In the genomic region with DNA sequence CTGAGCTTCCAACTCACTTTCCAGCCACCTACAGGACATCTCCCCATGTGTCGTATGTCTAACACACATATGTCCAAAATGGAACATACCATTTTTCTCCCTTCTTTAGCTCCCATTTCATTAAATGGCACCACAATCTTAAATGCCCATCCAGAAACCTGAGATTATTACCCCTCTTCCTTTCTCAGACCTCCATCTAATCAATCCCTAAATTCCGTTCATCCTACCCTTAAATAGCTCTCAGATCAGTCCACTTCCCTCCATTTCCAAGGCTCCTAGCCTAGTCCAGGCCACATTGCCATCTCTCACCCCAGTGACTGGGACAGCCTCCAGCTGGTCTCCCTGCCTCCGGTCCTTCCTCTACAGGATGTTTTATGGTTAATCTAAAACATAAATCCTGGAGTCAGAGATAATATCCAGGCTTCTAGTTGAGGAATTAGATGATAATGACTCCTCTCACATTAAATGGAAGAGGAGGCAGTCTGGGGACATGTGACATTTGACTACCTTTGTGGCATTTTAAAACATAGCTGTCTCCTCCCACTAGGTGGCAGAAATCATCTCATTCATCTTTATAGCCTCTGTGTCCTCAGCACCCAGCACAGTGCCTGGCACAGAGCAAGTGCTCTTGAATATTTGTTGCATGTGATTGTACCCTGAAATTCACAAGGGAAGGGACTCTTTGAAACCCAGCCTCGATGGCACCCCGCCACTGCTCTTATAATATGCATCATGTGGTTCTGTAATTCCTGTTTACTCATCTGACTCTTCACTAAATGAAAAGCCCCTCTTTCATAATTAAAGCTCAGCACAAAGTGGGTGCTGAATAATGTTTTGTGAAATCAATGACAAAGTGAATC, we compare ENCODE assay signal across 8 cellular contexts.
DNase-seq lines count a peak whose midpoint lies in the region; ATAC-seq, FAIRE-seq and TF ChIP-seq lines count a peak whose summit lies in the region.

No MANE protein-coding gene starts in this region.

- no peak overlapping the region for H2BK12ac ChIP-seq in mesenchymal stem cell (ENCODE audit: low read length in 2 of 2)

- H2BK120ac ChIP-seq in mesenchymal stem cell (ENCODE audit: low read depth, low read length): no peak overlapping the region

- no peaks in the 10 kb centered on the region for H3K4me1 ChIP-seq in endothelial cell of umbilical vein (ENCODE audit: control insufficient read depth, extremely low read depth, insufficient read depth, low read length)
- peaks cover 8% of the 10 kb centered on the region for H3K4me1 ChIP-seq in mesenchymal stem cell (ENCODE audit: control insufficient read depth, insufficient read depth, low read depth, low read length)

- ATAC-seq in GM21526 (IDR thresholded peaks at IDR 0.05; ENCODE audit: low FRiP score, unreplicated experiment) (no peak), HG03571 (IDR thresholded peaks at IDR 0.05; ENCODE audit: unreplicated experiment) (no peak)

- no peak for TF ChIP-seq POLR2A in endothelial cell of umbilical vein (IDR thresholded peaks at IDR 0.05; ENCODE audit: low read depth, low read length)

- 90% methylated on average over 4 of the region's 5 CpGs for WGBS in mesenchymal stem cell

- H3K9ac ChIP-seq in endothelial cell of umbilical vein (replicated peaks; ENCODE audit: extremely low read depth, insufficient read depth, low read length) (no peak overlapping the region), mesenchymal stem cell (ENCODE audit: low read length) (no peak overlapping the region)

- CTCF ChIA-PET in endothelial cell of umbilical vein (lab: Charles Lee): interaction anchor here (0.7 to 3.6 kb wide), 23 partner anchors 8 to 257 kb away, joined by 3 to 46 read pairs (median 4); no protein-coding TSS in a partner anchor

- POLR2A ChIA-PET in endothelial cell of umbilical vein (lab: Charles Lee): no interaction called here

- DNase-seq in A172 (ENCODE audit: low spot score): peak; percentile 19
- DNase-seq in DMS53 treated with DMSO at 0.1 percent for 48 hours (lab: John Stamatoyannopoulos, UW; ENCODE audit: unreplicated experiment): peak; percentile 16
- peak; percentile 58 for DNase-seq in NCI-H69 (lab: John Stamatoyannopoulos, UW)
- DNase-seq in endothelial cell of umbilical vein (ENCODE audit: low read depth, low spot score): peak; percentile 8
- peak; percentile 13 for DNase-seq in renal cortical epithelial cell (ENCODE audit: low read depth)
- no peak for DNase-seq in mesenchymal stem cell

- no peak overlapping the region for H3K14ac ChIP-seq in mesenchymal stem cell (ENCODE audit: low read length in 2 of 2)

- peak; percentile 35 to 41 for TF ChIP-seq CTCF in endothelial cell of umbilical vein (IDR thresholded peaks at IDR 0.05; ENCODE audit: extremely low read depth in 1 of 2, insufficient read depth in 1 of 2, low read depth in 1 of 2, low read length in 2 of 2)

- H3K27ac ChIP-seq in endothelial cell of umbilical vein (ENCODE audit: insufficient read depth, low read depth, low read length): no peak overlapping the region
- H3K27ac ChIP-seq in mesenchymal stem cell (ENCODE audit: low read length, poor library complexity, severe bottlenecking): no peak overlapping the region

- intact Hi-C loops in endothelial cell of umbilical vein (cut with micrococcal nuclease): loop anchor here (1.0 kb wide), 2 partner anchors 23 to 81 kb away; no protein-coding TSS in a partner anchor

- H2AFZ ChIP-seq in endothelial cell of umbilical vein (ENCODE audit: low read depth, low read length) (no peak overlapping the region), mesenchymal stem cell (ENCODE audit: low read depth, low read length) (no peak overlapping the region)

- no peak overlapping the region for H2BK5ac ChIP-seq in mesenchymal stem cell (ENCODE audit: low read depth, low read length, poor library complexity, severe bottlenecking)

- dilution Hi-C loops in endothelial cell of umbilical vein (cut with MboI; ENCODE audit: extremely low pct_ligation_motif_present, low sequenced_read_pairs): no loop called here

- no peak overlapping the region for H2BK15ac ChIP-seq in mesenchymal stem cell (ENCODE audit: low read depth, poor library complexity, severe bottlenecking)

- no peaks in the 10 kb centered on the region for H3K9me3 ChIP-seq in endothelial cell of umbilical vein (replicated peaks; ENCODE audit: control insufficient read depth, insufficient read depth, low read length)
- H3K9me3 ChIP-seq in mesenchymal stem cell (ENCODE audit: control insufficient read depth, low read length): no peaks in the 10 kb centered on the region

- H2AK5ac ChIP-seq in mesenchymal stem cell (ENCODE audit: low read length, severe bottlenecking): no peak overlapping the region

- H3K79me2 ChIP-seq in endothelial cell of umbilical vein (ENCODE audit: control insufficient read depth, insufficient read depth, low read length): no peaks in the 10 kb centered on the region

- H3K27me3 ChIP-seq in endothelial cell of umbilical vein (ENCODE audit: control insufficient read depth in 2 of 2, insufficient read depth in 2 of 2, low read length in 2 of 2) (peaks cover 9 to 10% of the 10 kb centered on the region in 2 experiments), mesenchymal stem cell (ENCODE audit: control insufficient read depth in 1 of 2, insufficient read depth in 1 of 2, low read length in 2 of 2) (peaks cover 56 to 96% of the 10 kb centered on the region in 2 experiments)

- H4K91ac ChIP-seq in mesenchymal stem cell (ENCODE audit: low read length): no peak overlapping the region

- peak; percentile 4 for FAIRE-seq in endothelial cell of umbilical vein (lab: Jason Lieb, UNC)

- no peaks in the 10 kb centered on the region for H4K20me1 ChIP-seq in endothelial cell of umbilical vein (replicated peaks; ENCODE audit: control insufficient read depth, extremely low read depth, insufficient read depth, low read length)

- no peak overlapping the region for H4K8ac ChIP-seq in mesenchymal stem cell (ENCODE audit: low read length)

- H3K4me3 ChIP-seq in endothelial cell of umbilical vein (replicated peaks in 1 of 3; ENCODE audit: insufficient read depth in 1 of 3, low read depth in 1 of 3, low read length in 3 of 3): no peak overlapping the region
- no peak overlapping the region for H3K4me3 ChIP-seq in mesenchymal stem cell (ENCODE audit: insufficient read depth in 1 of 2, low read depth in 1 of 2, low read length in 2 of 2)

- H3K9me1 ChIP-seq in endothelial cell of umbilical vein (replicated peaks; ENCODE audit: control insufficient read depth, extremely low read depth, insufficient read depth, low read length): no peaks in the 10 kb centered on the region

- no peak overlapping the region for H3K23ac ChIP-seq in mesenchymal stem cell (ENCODE audit: low read length in 2 of 2)

- H3K4me2 ChIP-seq in endothelial cell of umbilical vein (ENCODE audit: insufficient read depth, low read length) (no peak overlapping the region), mesenchymal stem cell (ENCODE audit: low read length, poor library complexity, severe bottlenecking) (no peak overlapping the region)

- no peak overlapping the region for H3K4ac ChIP-seq in mesenchymal stem cell (ENCODE audit: low read depth in 1 of 2, low read length in 2 of 2)

- no peak overlapping the region for H3K18ac ChIP-seq in mesenchymal stem cell (ENCODE audit: low read depth in 1 of 2, low read length in 2 of 2)

- no TSS peak for BruUV-seq in endothelial cell of umbilical vein (replicated peaks; lab: Mats Ljungman, UMichigan)

- H3K79me1 ChIP-seq in mesenchymal stem cell (replicated peaks; ENCODE audit: low read length, poor library complexity, severe bottlenecking): no peaks in the 10 kb centered on the region

- H3K36me3 ChIP-seq in endothelial cell of umbilical vein (ENCODE audit: control insufficient read depth in 2 of 2, extremely low read depth in 1 of 2, insufficient read depth in 2 of 2, low read length in 2 of 2): no peaks in the 10 kb centered on the region
- no peaks in the 10 kb centered on the region for H3K36me3 ChIP-seq in mesenchymal stem cell (ENCODE audit: control insufficient read depth in 1 of 2, insufficient read depth in 2 of 2, low read depth in 1 of 2, low read length in 2 of 2)

TF ChIP-seq in endothelial cell of umbilical vein, 7 proteins besides CTCF, POLR2A, EP300 and RAD21:
- TF ChIP-seq FOS (IDR thresholded peaks at IDR 0.05; ENCODE audit: borderline replicate concordance, insufficient read depth, low read length): no peak
